Comparison of ENCODE assay signal across 8 cellular contexts in genomic region chr4:127997534-127998388, GRCh38. TPM values are rescaled to one million over a fixed set of nuclear protein-coding genes. Genes with fewer than 3 reads are reported as not detected.
DNase-seq lines count a peak whose midpoint lies in the region; ATAC-seq and TF ChIP-seq lines count a peak whose summit lies in the region.

No MANE protein-coding gene starts in this region.

- CTCF ChIA-PET in activated CD4-positive, alpha-beta memory T cell treated with anti-CD3 and anti-CD28 coated beads for 36 hours (lab: Charles Lee): interaction anchor here (0.9 to 1.2 kb wide), 7 partner anchors 16 to 63 kb away, joined by 3 to 6 read pairs (median 4); partner anchors contain the start of genes ABHD18, LARP1B and MFSD8

- ATAC-seq in GM21390 (IDR thresholded peaks at IDR 0.05; ENCODE audit: unreplicated experiment) (peak; percentile 99), HG03520 (IDR thresholded peaks at IDR 0.05; ENCODE audit: unreplicated experiment) (peak; percentile 98)

- intact Hi-C loops in activated CD4-positive, alpha-beta memory T cell treated with anti-CD3 and anti-CD28 coated beads for 36 hours (cut with micrococcal nuclease): loop anchor here (1.0 to 2.0 kb wide), 4 partner anchors 32 to 215 kb away; partner anchors contain the start of genes ABHD18, HSPA4L, LARP1B and MFSD8

- peak overlapping the region; percentile 36 for H3K27ac Mint-ChIP-seq in activated CD4-positive, alpha-beta memory T cell treated with anti-CD3 and anti-CD28 coated beads for 36 hours

- no peaks in the 10 kb centered on the region for H3K27me3 Mint-ChIP-seq in activated CD4-positive, alpha-beta memory T cell treated with anti-CD3 and anti-CD28 coated beads for 36 hours

- peaks cover 22% of the 10 kb centered on the region for H3K4me1 Mint-ChIP-seq in activated CD4-positive, alpha-beta memory T cell treated with anti-CD3 and anti-CD28 coated beads for 36 hours (ENCODE audit: low read depth)

- peaks cover 14% of the 10 kb centered on the region for H3K9me3 Mint-ChIP-seq in activated CD4-positive, alpha-beta memory T cell treated with anti-CD3 and anti-CD28 coated beads for 36 hours

- POLR2A ChIA-PET in activated CD4-positive, alpha-beta memory T cell treated with anti-CD3 and anti-CD28 coated beads for 36 hours (lab: Charles Lee): interaction anchor here (0.7 to 1.8 kb wide), 2 partner anchors 32 to 65 kb away, joined by 7 to 9 read pairs; partner anchors contain the start of genes ABHD18 and MFSD8

- DNase-seq in activated CD4-positive, alpha-beta memory T cell treated with anti-CD3 and anti-CD28 coated beads for 36 hours: peak; percentile 60
- DNase-seq in kidney tubule cell (ENCODE audit: low spot score) (peak; percentile 58), NCI-H187 (lab: John Stamatoyannopoulos, UW) (no peak), DMS153 (lab: John Stamatoyannopoulos, UW) (no peak), DMS114 treated with DMSO at 0.1 percent for 48 hours (lab: John Stamatoyannopoulos, UW; ENCODE audit: unreplicated experiment) (no peak)

- H3K4me3 Mint-ChIP-seq in activated CD4-positive, alpha-beta memory T cell treated with anti-CD3 and anti-CD28 coated beads for 36 hours: no peak overlapping the region

- H3K36me3 Mint-ChIP-seq in activated CD4-positive, alpha-beta memory T cell treated with anti-CD3 and anti-CD28 coated beads for 36 hours: peaks cover 48% of the 10 kb centered on the region

- TF ChIP-seq CTCF in GM12872 (IDR thresholded peaks at IDR 0.05; ENCODE audit: insufficient read depth, low read depth, low read length): peak; percentile 66

RNA-seq across cellular contexts. Expression of gene ABHD18, which starts 32.6 kb away (rescaled TPM):
- 10 to 100 TPM; 17.3 to 18.9 TPM for total RNA-seq in activated CD4-positive, alpha-beta memory T cell treated with anti-CD3 and anti-CD28 coated beads for 36 hours

RNA-seq across cellular contexts. Expression of gene MFSD8, which starts 32.8 kb away (rescaled TPM):
- 10 to 100 TPM; 13.0 to 15.3 TPM for total RNA-seq in activated CD4-positive, alpha-beta memory T cell treated with anti-CD3 and anti-CD28 coated beads for 36 hours

Comparison
In these comparisons a context has a peak if more than half of its experiments do, and no peak if none do; other contexts are left out.
1. DNase-seq: peak in activated CD4-positive, alpha-beta memory T cell treated with anti-CD3 and anti-CD28 coated beads for 36 hours (single experiment) and kidney tubule cell (single experiment); none in NCI-H187 (0 of 2), DMS153 (single experiment) and DMS114 treated with DMSO at 0.1 percent for 48 hours (single experiment).